19 cellular contexts compared by ENCODE assay signal in the genomic region with DNA sequence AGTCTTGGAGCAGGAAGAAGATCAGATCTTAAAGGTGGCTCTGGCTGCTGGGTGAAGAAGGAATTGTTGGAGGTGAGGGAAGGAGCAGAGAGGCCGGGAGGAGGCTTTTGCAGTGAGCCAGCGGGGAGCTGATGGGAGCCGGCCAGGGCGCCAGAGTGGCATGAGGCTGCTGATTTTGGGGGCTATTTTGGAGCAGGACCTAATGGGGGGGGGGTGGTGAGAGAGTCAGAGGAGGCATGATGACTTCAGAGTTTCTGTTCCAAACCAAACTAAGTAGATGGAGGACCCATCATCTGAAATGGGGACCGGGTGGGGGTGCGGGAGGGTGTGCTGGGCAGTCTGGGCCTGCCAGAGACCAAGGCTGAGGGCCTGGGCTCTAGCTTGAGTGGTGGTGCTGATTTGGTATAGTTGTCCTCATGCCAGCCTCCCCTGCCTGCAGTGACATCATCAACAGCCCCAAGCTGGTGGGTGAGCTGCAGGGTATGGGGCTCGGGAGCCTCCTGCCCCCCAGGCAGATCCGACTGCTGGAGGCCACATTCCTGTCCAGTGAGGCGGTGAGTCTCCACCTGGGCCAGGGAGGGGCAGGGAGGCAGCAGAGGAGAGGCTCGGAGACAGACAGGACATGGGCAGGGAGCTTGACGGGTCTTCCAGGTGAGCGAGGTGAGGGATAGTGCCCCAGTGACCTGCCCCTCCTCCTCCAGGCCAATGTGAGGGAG. TPM values are rescaled to one million over a fixed set of nuclear protein-coding genes. Genes with fewer than 3 reads are reported as not detected.
A peak's percentile ranks its signal among the peaks of the same experiment; 100 is the strongest.
DNase-seq lines count a peak whose midpoint lies in the region; ATAC-seq, FAIRE-seq and TF ChIP-seq lines count a peak whose summit lies in the region.
"Had no signal": no experiment of that assay in that cellular context is flagged by ENCODE, and none has a peak within 500 bp of the region (broad histone marks: within the 10 kb centered on the region; RNA-seq: fewer than 3 reads in every experiment).

No MANE protein-coding gene starts in this region.

- peak overlapping the region; percentile 94 for H3K4me2 ChIP-seq in PC-9

- TF ChIP-seq CTCF in Calu3 (IDR thresholded peaks at IDR 0.05; ENCODE audit: unreplicated experiment) (no peak), PC-9 (conservative IDR thresholded peaks at IDR 0.05) (no peak), pancreas (IDR thresholded peaks at IDR 0.05) (no peak), A673 (conservative IDR thresholded peaks at IDR 0.05; ENCODE audit: low read depth, low read length) (no peak)

- H3K4me1 ChIP-seq in PC-9 (replicated peaks; ENCODE audit: insufficient read depth) (peaks cover 87% of the 10 kb centered on the region), esophagus (ENCODE audit: control insufficient read depth in 2 of 2, insufficient read depth in 2 of 2, low read length in 1 of 2) (peaks cover 18 to 46% of the 10 kb centered on the region in 2 donors), pancreas (peaks cover 4 to 17% (median 7%) of the 10 kb centered on the region in 3 donors), A673 (ENCODE audit: insufficient read depth, low read length, poor library complexity, severe bottlenecking) (peaks cover 12% of the 10 kb centered on the region)
- no peaks in the 10 kb centered on the region for H3K4me1 ChIP-seq in naive thymus-derived CD4-positive, alpha-beta T cell (ENCODE audit: control insufficient read depth in 2 of 2, insufficient read depth in 2 of 2, low read length in 2 of 2)

- H3K27me3 ChIP-seq in PC-9 (ENCODE audit: insufficient read depth, low read depth) (no peaks in the 10 kb centered on the region), esophagus (ENCODE audit: control insufficient read depth in 1 of 2, insufficient read depth in 2 of 2, low read length in 2 of 2) (no peaks in the 10 kb centered on the region), pancreas (no peaks in the 10 kb centered on the region), A673 (replicated peaks; ENCODE audit: insufficient read depth, low read depth, low read length, poor library complexity) (no peaks in the 10 kb centered on the region)
- no peaks in the 10 kb centered on the region for H3K27me3 ChIP-seq in naive thymus-derived CD4-positive, alpha-beta T cell (ENCODE audit: control insufficient read depth in 2 of 2, insufficient read depth in 2 of 2, low read length in 2 of 2)
- H3K27me3 ChIP-seq: MG63 had no signal

- 71 to 73% methylated on average over 12 of the region's 12 CpGs for WGBS in esophagus, 2 donors
- 82 to 87% methylated on average over 12 of the region's 12 CpGs for WGBS in pancreas, 2 donors

- peak overlapping the region; percentile 29 for H3K27ac Mint-ChIP-seq in Calu3 (ENCODE audit: unreplicated experiment)
- H3K27ac Mint-ChIP-seq in naive thymus-derived CD4-positive, alpha-beta T cell: no peak overlapping the region
- H3K27ac Mint-ChIP-seq: activated CD4-positive, alpha-beta memory T cell treated with anti-CD3 and anti-CD28 coated beads, Interleukin-2, amount 10 ng/mL, durations not matched to agents 7 days and 5 days had no signal

- H3K36me3 ChIP-seq in PC-9 (ENCODE audit: low read depth) (peaks cover 73% of the 10 kb centered on the region), esophagus (ENCODE audit: control insufficient read depth in 2 of 2, insufficient read depth in 2 of 2, low read length in 1 of 2) (peaks cover 0 to 32% of the 10 kb centered on the region in 2 donors), pancreas (no peaks in the 10 kb centered on the region), A673 (ENCODE audit: insufficient read depth, low read length, poor library complexity, severe bottlenecking) (no peaks in the 10 kb centered on the region)
- no peaks in the 10 kb centered on the region for H3K36me3 ChIP-seq in naive thymus-derived CD4-positive, alpha-beta T cell (ENCODE audit: control insufficient read depth in 2 of 3, insufficient read depth in 3 of 3, low read length in 3 of 3)

- no peak for ATAC-seq in pancreas
- ATAC-seq in naive thymus-derived CD4-positive, alpha-beta T cell: no peak
- no peak for ATAC-seq in GM21526 (IDR thresholded peaks at IDR 0.05; ENCODE audit: low FRiP score, unreplicated experiment)

- H4K20me1 ChIP-seq in PC-9 (ENCODE audit: insufficient read depth): peaks cover 34% of the 10 kb centered on the region

- no peaks in the 10 kb centered on the region for H3K9me3 Mint-ChIP-seq in Calu3 (ENCODE audit: low read depth, unreplicated experiment)
- H3K9me3 Mint-ChIP-seq in naive thymus-derived CD4-positive, alpha-beta T cell: peaks cover 0 to 3% (median 0%) of the 10 kb centered on the region in 11 donors
- H3K9me3 Mint-ChIP-seq: activated CD4-positive, alpha-beta memory T cell treated with anti-CD3 and anti-CD28 coated beads, Interleukin-2, amount 10 ng/mL, durations not matched to agents 7 days and 5 days had no signal

- H3K9me3 ChIP-seq in PC-9 (ENCODE audit: insufficient read depth, low read depth) (no peaks in the 10 kb centered on the region), esophagus (ENCODE audit: control insufficient read depth in 2 of 2, insufficient read depth in 1 of 2, low read depth in 1 of 2, low read length in 1 of 2) (no peaks in the 10 kb centered on the region), pancreas (no peaks in the 10 kb centered on the region), A673 (ENCODE audit: low read depth, low read length, poor library complexity, severe bottlenecking) (no peaks in the 10 kb centered on the region)
- H3K9me3 ChIP-seq in naive thymus-derived CD4-positive, alpha-beta T cell (ENCODE audit: control insufficient read depth in 2 of 3, low read length in 3 of 3): no peaks in the 10 kb centered on the region
- H3K9me3 ChIP-seq: MG63, tibial nerve had no signal

- H2AFZ ChIP-seq in PC-9: no peak overlapping the region

- POLR2A ChIA-PET in PC-9 (lab: Charles Lee; ENCODE audit: unreplicated experiment): interaction anchor here (0.6 to 2.1 kb wide), 9 partner anchors 15 to 1434 kb away, joined by 3 to 22 read pairs (median 8); a partner anchor contains a TSS
- POLR2A ChIA-PET in naive thymus-derived CD4-positive, alpha-beta T cell (lab: Charles Lee): interaction anchor here (0.6 kb wide), 1 partner anchor 113 kb away, joined by 4 read pairs; no protein-coding TSS in a partner anchor
- POLR2A ChIA-PET in A673 (lab: Charles Lee; ENCODE audit: low non-redundant PET): no interaction called here

- H3F3A ChIP-seq in PC-9 (ENCODE audit: insufficient read depth, low read depth): peaks cover 92% of the 10 kb centered on the region

- no peaks in the 10 kb centered on the region for H3K27me3 Mint-ChIP-seq in Calu3 (ENCODE audit: unreplicated experiment)
- H3K27me3 Mint-ChIP-seq in naive thymus-derived CD4-positive, alpha-beta T cell: peaks cover 0 to 10% (median 4%) of the 10 kb centered on the region in 5 donors
- H3K27me3 Mint-ChIP-seq: activated CD4-positive, alpha-beta memory T cell treated with anti-CD3 and anti-CD28 coated beads, Interleukin-2, amount 10 ng/mL, durations not matched to agents 7 days and 5 days had no signal

- no peak for FAIRE-seq in pancreas (lab: Jason Lieb, UNC)
- FAIRE-seq: D721Med had no signal

- intact Hi-C loops in Calu3 (cut with micrococcal nuclease; ENCODE audit: unreplicated experiment): no loop called here
- intact Hi-C loops in PC-9 (cut with micrococcal nuclease; ENCODE audit: unreplicated experiment): loop anchor here (1.0 to 5.0 kb wide), 9 partner anchors 14 to 537 kb away; a partner anchor contains a TSS
- intact Hi-C loops in pancreas (cut with DNase I): no loop called here
- intact Hi-C loops in naive thymus-derived CD4-positive, alpha-beta T cell (cut with micrococcal nuclease): no loop called here
- intact Hi-C loops in A673 (cut with micrococcal nuclease; ENCODE audit: unreplicated experiment): no loop called here

- peak overlapping the region; percentile 86 for H3K27ac ChIP-seq in PC-9
- peak overlapping the region; percentile 20 to 89 for H3K27ac ChIP-seq in esophagus (ENCODE audit: low read depth in 2 of 2, low read length in 1 of 2)
- peak overlapping the region in 2 of 4 donors; percentile 33 to 62 for H3K27ac ChIP-seq in pancreas
- H3K27ac ChIP-seq in naive thymus-derived CD4-positive, alpha-beta T cell (ENCODE audit: low read depth, low read length): no peak overlapping the region
- no peak overlapping the region for H3K27ac ChIP-seq in A673 (ENCODE audit: low read depth, low read length, poor library complexity, severe bottlenecking)

- H3K79me2 ChIP-seq in PC-9 (ENCODE audit: low read depth): peaks cover 92% of the 10 kb centered on the region

- H3K4me3 ChIP-seq in PC-9 (peak overlapping the region; percentile 67), esophagus (ENCODE audit: low read depth in 1 of 2, low read length in 2 of 2) (no peak overlapping the region), pancreas (no peak overlapping the region), A673 (ENCODE audit: low read depth, low read length, poor library complexity, severe bottlenecking) (no peak overlapping the region)
- no peak overlapping the region for H3K4me3 ChIP-seq in naive thymus-derived CD4-positive, alpha-beta T cell (ENCODE audit: low read length)
- H3K4me3 ChIP-seq: MG63, tibial nerve had no signal

- no peaks in the 10 kb centered on the region for H3K9me2 ChIP-seq in PC-9 (ENCODE audit: insufficient read depth)

- H3K36me3 Mint-ChIP-seq in Calu3 (ENCODE audit: insufficient read depth, unreplicated experiment): peaks cover 45% of the 10 kb centered on the region
- no peaks in the 10 kb centered on the region for H3K36me3 Mint-ChIP-seq in naive thymus-derived CD4-positive, alpha-beta T cell

- CTCF ChIA-PET in Calu3 (lab: Charles Lee) (interaction anchor here (0.7 to 1.9 kb wide), 2 partner anchors 25 to 26 kb away, joined by 3 to 6 read pairs; no protein-coding TSS in a partner anchor), PC-9 (lab: Charles Lee) (interaction anchor here (0.6 to 1.9 kb wide), 8 partner anchors 11 to 162 kb away, joined by 3 to 18 read pairs (median 5); no protein-coding TSS in a partner anchor), A673 (lab: Charles Lee) (no interaction called here)
- CTCF ChIA-PET in naive thymus-derived CD4-positive, alpha-beta T cell (lab: Charles Lee): no interaction called here

- peak overlapping the region; percentile 24 for H3K4me3 Mint-ChIP-seq in Calu3 (ENCODE audit: low read depth, unreplicated experiment)
- H3K4me3 Mint-ChIP-seq in naive thymus-derived CD4-positive, alpha-beta T cell: no peak overlapping the region
- H3K4me3 Mint-ChIP-seq: activated CD4-positive, alpha-beta memory T cell treated with anti-CD3 and anti-CD28 coated beads, Interleukin-2, amount 10 ng/mL, durations not matched to agents 7 days and 5 days had no signal

- no TSS peak for BruUV-seq in Calu3 (replicated peaks; lab: Mats Ljungman, UMichigan)
- BruUV-seq in PC-9 (replicated peaks; lab: Mats Ljungman, UMichigan): TSS peak; percentile 31
- BruUV-seq in A673 (replicated peaks; lab: Mats Ljungman, UMichigan): no TSS peak

- H3K4me1 Mint-ChIP-seq in Calu3 (ENCODE audit: low read depth, unreplicated experiment): peaks cover 33% of the 10 kb centered on the region
- H3K4me1 Mint-ChIP-seq in naive thymus-derived CD4-positive, alpha-beta T cell: peaks cover 0 to 1% (median 0%) of the 10 kb centered on the region in 7 donors
- H3K4me1 Mint-ChIP-seq: activated CD4-positive, alpha-beta memory T cell treated with anti-CD3 and anti-CD28 coated beads, Interleukin-2, amount 10 ng/mL, durations not matched to agents 7 days and 5 days had no signal

- no peak for DNase-seq in Calu3
- DNase-seq in PC-9: peak; percentile 98 to 99
- DNase-seq in pancreas: peak in 4 of 6 donors; percentile 17 to 54 (median 26)
- DNase-seq in naive thymus-derived CD4-positive, alpha-beta T cell: no peak
- DNase-seq in A673 (ENCODE audit: low spot score): no peak
- DNase-seq in NCI-H2107 treated with DMSO at 0.1 percent for 48 hours (lab: John Stamatoyannopoulos, UW; ENCODE audit: unreplicated experiment): no peak
- DNase-seq: activated CD4-positive, alpha-beta memory T cell treated with anti-CD3 and anti-CD28 coated beads, Interleukin-2, amount 10 ng/mL, durations not matched to agents 7 days and 5 days; cerebellar nuclear complex; midbrain; NCI-H2029; NCI-H524; OCI-M1 had no signal

RNA-seq across cellular contexts. Expression of a gene that starts 6.2 kb away (rescaled TPM):
- total RNA-seq in Calu3 (2022): 113 and 195 TPM in 2 replicates
- total RNA-seq in PC-9 (2021): 291 and 366 TPM in 2 replicates
- 100 to 1,000 TPM in 1 of 2 donors, 10 to 100 TPM in 1; 93.7 to 219 TPM for polyA plus RNA-seq in esophagus
- 100 to 1,000 TPM in 1 of 6 donors, 10 to 100 TPM in 3, 1 to 10 TPM in 2; 7.0 to 188 (median 27.7) TPM for total RNA-seq in pancreas
- 100 to 1,000 TPM; 123 to 288 TPM for polyA plus RNA-seq in pancreas
- total RNA-seq in naive thymus-derived CD4-positive, alpha-beta T cell: 100 to 1,000 TPM in 1 of 5 experiments, 10 to 100 TPM in 1, 1 to 10 TPM in 3; 1.1 to 309 (median 5.5) TPM
- not detected for polyA plus RNA-seq in naive thymus-derived CD4-positive, alpha-beta T cell
- 5.5 and 7.0 TPM in 2 replicates for total RNA-seq in A673 (2021)

RNA-seq across cellular contexts. Expression of a gene that starts 34.9 kb away (rescaled TPM):
- total RNA-seq in Calu3 (2022) (10.9 and 13.5 TPM in 2 replicates), PC-9 (2021) (0.38 and 1.7 TPM in 2 replicates), pancreas (1 to 10 TPM in 4 of 6 donors, under 1 TPM in 2; 0.63 to 6.2 (median 1.3) TPM), A673 (2021) (not detected in 2 replicates)
- polyA plus RNA-seq in esophagus (under 1 TPM; 0.52 to 0.67 TPM), pancreas (1 to 10 TPM; 5.0 to 8.9 TPM)
- total RNA-seq in naive thymus-derived CD4-positive, alpha-beta T cell: not detected
- polyA plus RNA-seq in naive thymus-derived CD4-positive, alpha-beta T cell: not detected
- total RNA-seq: activated CD4-positive, alpha-beta memory T cell treated with anti-CD3 and anti-CD28 coated beads, Interleukin-2, amount 10 ng/mL, durations not matched to agents 7 days and 5 days; HT1080 had no signal

RNA-seq across cellular contexts. Expression of a gene that starts 45.4 kb away (rescaled TPM):
- total RNA-seq in Calu3 (2022) (not detected in 2 replicates), PC-9 (2021) (0.52 and 0.78 TPM in 2 replicates), pancreas (not detected), A673 (2021) (0.99 and 2.3 TPM in 2 replicates)
- polyA plus RNA-seq in esophagus (not detected), pancreas (not detected)
- total RNA-seq in naive thymus-derived CD4-positive, alpha-beta T cell: not detected
- polyA plus RNA-seq in naive thymus-derived CD4-positive, alpha-beta T cell: not detected
- total RNA-seq: activated CD4-positive, alpha-beta memory T cell treated with anti-CD3 and anti-CD28 coated beads, Interleukin-2, amount 10 ng/mL, durations not matched to agents 7 days and 5 days; HT1080; skeletal muscle tissue; tibial nerve had no signal

Comparison
In these comparisons a context has a peak if more than half of its experiments do, and no peak if none do; other contexts are left out.
1. DNase-seq: peak in PC-9 (2 of 2) and pancreas (4 of 6); none in Calu3 (single experiment), naive thymus-derived CD4-positive, alpha-beta T cell (0 of 9), A673 (single experiment) and NCI-H2107 treated with DMSO at 0.1 percent for 48 hours (single experiment).
2. H3K27ac ChIP-seq: peak in PC-9 (single experiment) and esophagus (2 of 2); none in naive thymus-derived CD4-positive, alpha-beta T cell (single experiment) and A673 (single experiment).
3. CTCF ChIA-PET loops: an anchor here in Calu3 (0.7 to 1.9 kb wide) and PC-9 (0.6 to 1.9 kb wide); none called in naive thymus-derived CD4-positive, alpha-beta T cell and A673.